ENCODE assay signal across 10 cellular contexts in the genomic region with DNA sequence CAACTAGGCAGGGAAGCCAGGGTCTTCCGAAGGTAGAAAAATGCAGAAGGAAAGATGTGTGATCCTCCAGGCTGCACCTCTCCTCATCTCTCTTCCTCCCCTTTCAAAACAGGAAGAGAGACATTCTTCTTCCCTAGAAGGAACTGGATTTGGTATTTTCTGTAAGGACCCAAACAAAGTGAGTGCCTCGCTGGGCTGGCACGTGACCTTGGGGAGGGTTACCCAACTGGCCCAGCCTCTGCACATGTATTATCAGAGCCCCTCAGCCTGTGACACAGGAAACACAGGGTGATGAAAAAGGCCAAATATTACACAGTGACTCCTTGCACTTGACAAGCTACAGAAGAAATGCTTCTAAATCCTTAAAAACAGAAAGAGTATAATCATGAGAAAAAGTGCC. TPM values are rescaled to one million over a fixed set of nuclear protein-coding genes. Genes with fewer than 3 reads are reported as not detected.
DNase-seq lines count a peak whose midpoint lies in the region; ATAC-seq and TF ChIP-seq lines count a peak whose summit lies in the region.
"Had no signal": no experiment of that assay in that cellular context is flagged by ENCODE, and none has a peak within 500 bp of the region (broad histone marks: within the 10 kb centered on the region; RNA-seq: fewer than 3 reads in every experiment).

No MANE protein-coding gene starts in this region.

- no peak for ATAC-seq in HG03354 (IDR thresholded peaks at IDR 0.05; ENCODE audit: poor library complexity, severe bottlenecking, unreplicated experiment)
- ATAC-seq: naive thymus-derived CD8-positive, alpha-beta T cell had no signal

- peaks cover 72% of the 10 kb centered on the region for H3K4me1 Mint-ChIP-seq in activated T-helper 1 cell treated with anti-CD3 and anti-CD28 coated beads, Interleukin-12 subunit alpha, Interleukin-12 subunit beta, Interleukin-2, Interleukin-4 antibody, amounts not matched to agents 30 ng/mL and 10 ng/mL and 1 ng/mL, durations not matched to agents 14 hours and 24 hours and 36 hours (ENCODE audit: low read depth)
- H3K4me1 Mint-ChIP-seq in nephron progenitor cell: peaks cover 40% of the 10 kb centered on the region

- TF ChIP-seq CTCF in nephron progenitor cell (IDR thresholded peaks at IDR 0.05): no peak

- H3K27me3 Mint-ChIP-seq in activated T-helper 1 cell treated with anti-CD3 and anti-CD28 coated beads, Interleukin-12 subunit alpha, Interleukin-12 subunit beta, Interleukin-2, Interleukin-4 antibody, amounts not matched to agents 30 ng/mL and 10 ng/mL and 1 ng/mL, durations not matched to agents 14 hours and 24 hours and 36 hours (ENCODE audit: insufficient read depth): no peaks in the 10 kb centered on the region
- H3K27me3 Mint-ChIP-seq in nephron progenitor cell (ENCODE audit: low read depth, poor library complexity): peaks cover 3% of the 10 kb centered on the region

- peak overlapping the region; percentile 94 for H3K4me3 Mint-ChIP-seq in activated T-helper 1 cell treated with anti-CD3 and anti-CD28 coated beads, Interleukin-12 subunit alpha, Interleukin-12 subunit beta, Interleukin-2, Interleukin-4 antibody, amounts not matched to agents 30 ng/mL and 10 ng/mL and 1 ng/mL, durations not matched to agents 14 hours and 24 hours and 36 hours
- H3K4me3 Mint-ChIP-seq in nephron progenitor cell: peak overlapping the region; percentile 98

- no peaks in the 10 kb centered on the region for H3K9me3 ChIP-seq in MG63

- H3K27me3 ChIP-seq in MG63: no peaks in the 10 kb centered on the region

- no peak overlapping the region for H3K27ac Mint-ChIP-seq in activated T-helper 1 cell treated with anti-CD3 and anti-CD28 coated beads, Interleukin-12 subunit alpha, Interleukin-12 subunit beta, Interleukin-2, Interleukin-4 antibody, amounts not matched to agents 30 ng/mL and 10 ng/mL and 1 ng/mL, durations not matched to agents 14 hours and 24 hours and 36 hours
- peak overlapping the region; percentile 74 for H3K27ac Mint-ChIP-seq in nephron progenitor cell
- H3K27ac Mint-ChIP-seq: naive thymus-derived CD8-positive, alpha-beta T cell had no signal

- H3K36me3 ChIP-seq in MG63: peaks cover 70% of the 10 kb centered on the region

- DNase-seq in EH (ENCODE audit: low read depth) (peak; percentile 27), MG63 (no peak), nephron progenitor cell (no peak), NCI-H526 (lab: John Stamatoyannopoulos, UW) (no peak), AG20443 (ENCODE audit: low spot score) (no peak)
- DNase-seq in activated T-helper 1 cell treated with anti-CD3 and anti-CD28 coated beads, Interleukin-12 subunit alpha, Interleukin-12 subunit beta, Interleukin-2, Interleukin-4 antibody, amounts not matched to agents 30 ng/mL and 10 ng/mL and 1 ng/mL, durations not matched to agents 14 hours and 24 hours and 36 hours (ENCODE audit: low spot score): no peak
- DNase-seq in effector CD4-positive, alpha-beta T cell: no peak
- DNase-seq: naive thymus-derived CD8-positive, alpha-beta T cell; NCI-H510A had no signal

- H3K4me3 ChIP-seq in MG63: peak overlapping the region; percentile 90

- intact Hi-C loops in activated T-helper 1 cell treated with anti-CD3 and anti-CD28 coated beads, Interleukin-12 subunit alpha, Interleukin-12 subunit beta, Interleukin-2, Interleukin-4 antibody, amounts not matched to agents 30 ng/mL and 10 ng/mL and 1 ng/mL, durations not matched to agents 14 hours and 24 hours and 36 hours (cut with micrococcal nuclease): loop anchor here (5.0 to 10.0 kb wide), 4 partner anchors 443 to 1297 kb away; a partner anchor contains a TSS

- H3K36me3 Mint-ChIP-seq in activated T-helper 1 cell treated with anti-CD3 and anti-CD28 coated beads, Interleukin-12 subunit alpha, Interleukin-12 subunit beta, Interleukin-2, Interleukin-4 antibody, amounts not matched to agents 30 ng/mL and 10 ng/mL and 1 ng/mL, durations not matched to agents 14 hours and 24 hours and 36 hours (ENCODE audit: low read depth): peaks cover 39% of the 10 kb centered on the region
- H3K36me3 Mint-ChIP-seq in nephron progenitor cell (ENCODE audit: low read depth): peaks cover 34% of the 10 kb centered on the region

- no peaks in the 10 kb centered on the region for H3K9me3 Mint-ChIP-seq in activated T-helper 1 cell treated with anti-CD3 and anti-CD28 coated beads, Interleukin-12 subunit alpha, Interleukin-12 subunit beta, Interleukin-2, Interleukin-4 antibody, amounts not matched to agents 30 ng/mL and 10 ng/mL and 1 ng/mL, durations not matched to agents 14 hours and 24 hours and 36 hours
- no peaks in the 10 kb centered on the region for H3K9me3 Mint-ChIP-seq in nephron progenitor cell
- H3K9me3 Mint-ChIP-seq: naive thymus-derived CD8-positive, alpha-beta T cell had no signal

RNA-seq across cellular contexts. Expression of a gene that starts 2.3 kb away (rescaled TPM):
- 59.1 and 67.1 TPM in 2 replicates for total RNA-seq in MG63 (2014; rRNA removed; shearing (Covaris generic); ENCODE audit: low replicate concordance)
- total RNA-seq in activated T-helper 1 cell treated with anti-CD3 and anti-CD28 coated beads, Interleukin-12 subunit alpha, Interleukin-12 subunit beta, Interleukin-2, Interleukin-4 antibody, amounts not matched to agents 30 ng/mL and 10 ng/mL and 1 ng/mL, durations not matched to agents 14 hours and 24 hours and 36 hours: 38.2 and 40.4 TPM in 2 replicates
- total RNA-seq: naive thymus-derived CD8-positive, alpha-beta T cell had no signal
